Comparison of ENCODE assay signal across 2 cellular contexts in the genomic region with DNA sequence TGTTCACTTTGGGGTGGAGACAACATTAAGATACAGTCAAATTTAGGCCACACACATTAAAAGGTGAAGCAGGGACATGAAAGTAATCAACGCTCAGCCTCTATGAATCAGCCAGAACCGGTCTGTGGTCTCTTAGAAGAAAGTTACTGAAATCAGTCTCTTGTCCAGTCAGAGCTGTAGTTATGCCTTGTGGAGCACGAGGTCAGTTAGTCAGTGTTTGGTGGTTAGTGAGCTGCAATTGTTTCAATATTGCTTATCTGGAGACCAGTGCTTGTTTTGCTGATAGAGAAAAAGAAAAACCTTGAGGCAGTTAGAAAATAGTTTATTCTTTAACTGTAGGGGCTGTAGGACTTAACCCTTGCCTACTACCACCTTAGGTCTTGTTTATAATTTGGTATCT.
TF ChIP-seq lines count a peak whose summit lies in the region.

No MANE protein-coding gene starts in this region.

TF ChIP-seq in SK-N-SH, 30 proteins besides CTCF, POLR2A, EP300 and RAD21 (continued from another document):
- TF ChIP-seq, protein P1, sequence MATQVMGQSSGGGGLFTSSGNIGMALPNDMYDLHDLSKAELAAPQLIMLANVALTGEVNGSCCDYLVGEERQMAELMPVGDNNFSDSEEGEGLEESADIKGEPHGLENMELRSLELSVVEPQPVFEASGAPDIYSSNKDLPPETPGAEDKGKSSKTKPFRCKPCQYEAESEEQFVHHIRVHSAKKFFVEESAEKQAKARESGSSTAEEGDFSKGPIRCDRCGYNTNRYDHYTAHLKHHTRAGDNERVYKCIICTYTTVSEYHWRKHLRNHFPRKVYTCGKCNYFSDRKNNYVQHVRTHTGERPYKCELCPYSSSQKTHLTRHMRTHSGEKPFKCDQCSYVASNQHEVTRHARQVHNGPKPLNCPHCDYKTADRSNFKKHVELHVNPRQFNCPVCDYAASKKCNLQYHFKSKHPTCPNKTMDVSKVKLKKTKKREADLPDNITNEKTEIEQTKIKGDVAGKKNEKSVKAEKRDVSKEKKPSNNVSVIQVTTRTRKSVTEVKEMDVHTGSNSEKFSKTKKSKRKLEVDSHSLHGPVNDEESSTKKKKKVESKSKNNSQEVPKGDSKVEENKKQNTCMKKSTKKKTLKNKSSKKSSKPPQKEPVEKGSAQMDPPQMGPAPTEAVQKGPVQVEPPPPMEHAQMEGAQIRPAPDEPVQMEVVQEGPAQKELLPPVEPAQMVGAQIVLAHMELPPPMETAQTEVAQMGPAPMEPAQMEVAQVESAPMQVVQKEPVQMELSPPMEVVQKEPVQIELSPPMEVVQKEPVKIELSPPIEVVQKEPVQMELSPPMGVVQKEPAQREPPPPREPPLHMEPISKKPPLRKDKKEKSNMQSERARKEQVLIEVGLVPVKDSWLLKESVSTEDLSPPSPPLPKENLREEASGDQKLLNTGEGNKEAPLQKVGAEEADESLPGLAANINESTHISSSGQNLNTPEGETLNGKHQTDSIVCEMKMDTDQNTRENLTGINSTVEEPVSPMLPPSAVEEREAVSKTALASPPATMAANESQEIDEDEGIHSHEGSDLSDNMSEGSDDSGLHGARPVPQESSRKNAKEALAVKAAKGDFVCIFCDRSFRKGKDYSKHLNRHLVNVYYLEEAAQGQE (IDR thresholded peaks at IDR 0.05; ENCODE audit: low read depth, low read length), result no peak
- TF ChIP-seq, protein P2, sequence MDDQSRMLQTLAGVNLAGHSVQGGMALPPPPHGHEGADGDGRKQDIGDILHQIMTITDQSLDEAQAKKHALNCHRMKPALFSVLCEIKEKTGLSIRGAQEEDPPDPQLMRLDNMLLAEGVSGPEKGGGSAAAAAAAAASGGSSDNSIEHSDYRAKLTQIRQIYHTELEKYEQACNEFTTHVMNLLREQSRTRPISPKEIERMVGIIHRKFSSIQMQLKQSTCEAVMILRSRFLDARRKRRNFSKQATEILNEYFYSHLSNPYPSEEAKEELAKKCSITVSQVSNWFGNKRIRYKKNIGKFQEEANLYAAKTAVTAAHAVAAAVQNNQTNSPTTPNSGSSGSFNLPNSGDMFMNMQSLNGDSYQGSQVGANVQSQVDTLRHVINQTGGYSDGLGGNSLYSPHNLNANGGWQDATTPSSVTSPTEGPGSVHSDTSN (IDR thresholded peaks at IDR 0.05), result no peak

TF ChIP-seq in SK-N-SH treated with all-trans-retinoic acid at 6 μM for 48 hours, 23 proteins besides CTCF, POLR2A, EP300 and RAD21 (continued from another document):
- TF ChIP-seq, protein P3, sequence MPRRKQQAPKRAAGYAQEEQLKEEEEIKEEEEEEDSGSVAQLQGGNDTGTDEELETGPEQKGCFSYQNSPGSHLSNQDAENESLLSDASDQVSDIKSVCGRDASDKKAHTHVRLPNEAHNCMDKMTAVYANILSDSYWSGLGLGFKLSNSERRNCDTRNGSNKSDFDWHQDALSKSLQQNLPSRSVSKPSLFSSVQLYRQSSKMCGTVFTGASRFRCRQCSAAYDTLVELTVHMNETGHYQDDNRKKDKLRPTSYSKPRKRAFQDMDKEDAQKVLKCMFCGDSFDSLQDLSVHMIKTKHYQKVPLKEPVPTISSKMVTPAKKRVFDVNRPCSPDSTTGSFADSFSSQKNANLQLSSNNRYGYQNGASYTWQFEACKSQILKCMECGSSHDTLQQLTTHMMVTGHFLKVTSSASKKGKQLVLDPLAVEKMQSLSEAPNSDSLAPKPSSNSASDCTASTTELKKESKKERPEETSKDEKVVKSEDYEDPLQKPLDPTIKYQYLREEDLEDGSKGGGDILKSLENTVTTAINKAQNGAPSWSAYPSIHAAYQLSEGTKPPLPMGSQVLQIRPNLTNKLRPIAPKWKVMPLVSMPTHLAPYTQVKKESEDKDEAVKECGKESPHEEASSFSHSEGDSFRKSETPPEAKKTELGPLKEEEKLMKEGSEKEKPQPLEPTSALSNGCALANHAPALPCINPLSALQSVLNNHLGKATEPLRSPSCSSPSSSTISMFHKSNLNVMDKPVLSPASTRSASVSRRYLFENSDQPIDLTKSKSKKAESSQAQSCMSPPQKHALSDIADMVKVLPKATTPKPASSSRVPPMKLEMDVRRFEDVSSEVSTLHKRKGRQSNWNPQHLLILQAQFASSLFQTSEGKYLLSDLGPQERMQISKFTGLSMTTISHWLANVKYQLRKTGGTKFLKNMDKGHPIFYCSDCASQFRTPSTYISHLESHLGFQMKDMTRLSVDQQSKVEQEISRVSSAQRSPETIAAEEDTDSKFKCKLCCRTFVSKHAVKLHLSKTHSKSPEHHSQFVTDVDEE (CRISPR knock-in tag; IDR thresholded peaks at IDR 0.05), result no peak
- TF ChIP-seq ZFP30 (CRISPR knock-in tag; IDR thresholded peaks at IDR 0.05), result no peak
- TF ChIP-seq TOX (CRISPR knock-in tag; IDR thresholded peaks at IDR 0.05; ENCODE audit: borderline replicate concordance), result no peak
- TF ChIP-seq ZNF565 (CRISPR knock-in tag; conservative IDR thresholded peaks at IDR 0.05; ENCODE audit: low read depth), result no peak
- no peak for TF ChIP-seq PPARA (CRISPR knock-in tag; IDR thresholded peaks at IDR 0.05; ENCODE audit: borderline replicate concordance)
- no peak for TF ChIP-seq ZC3H10 (CRISPR knock-in tag; IDR thresholded peaks at IDR 0.05)
